ENCODE assay signal across 8 cellular contexts in the genomic region with DNA sequence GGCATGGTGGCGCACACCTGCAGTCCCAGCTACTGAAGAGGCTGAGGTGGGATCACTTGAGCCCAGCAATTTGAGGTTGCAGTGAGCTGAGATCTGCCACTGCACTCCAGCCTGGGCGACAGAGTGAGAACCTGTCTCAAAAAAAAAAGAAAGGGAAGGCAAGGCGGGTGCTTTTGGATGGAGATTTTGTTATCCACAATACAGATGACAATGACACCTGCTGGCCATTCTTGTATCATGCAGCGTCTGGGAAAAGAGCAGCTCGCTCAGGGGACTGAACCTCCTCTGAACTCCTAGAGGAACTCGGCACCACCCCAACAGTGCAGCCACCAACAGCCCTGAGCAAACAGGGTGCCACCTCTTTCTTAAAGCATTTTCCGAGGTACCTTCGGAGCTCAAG. TPM values are rescaled to one million over a fixed set of nuclear protein-coding genes. Genes with fewer than 3 reads are reported as not detected.
DNase-seq lines count a peak whose midpoint lies in the region; ATAC-seq and TF ChIP-seq lines count a peak whose summit lies in the region.

No MANE protein-coding gene starts in this region.

- ATAC-seq in upper lobe of right lung, result peak; percentile 80
- ATAC-seq in GM21390 (IDR thresholded peaks at IDR 0.05; ENCODE audit: unreplicated experiment), result no peak

- in situ Hi-C loops in astrocyte of the cerebellum (cut with HindIII; ENCODE audit: low sequenced_read_pairs), result no loop called here

- peak; percentile 9 for DNase-seq in stimulated activated CD4-positive, alpha-beta T cell treated with anti-CD3 and anti-CD28 coated beads, Interleukin-12 subunit alpha, Interleukin-12 subunit beta, amount 100 ng/mL, for 4 hours
- no peak for DNase-seq in stimulated activated CD4-positive, alpha-beta T cell treated with anti-CD3 and anti-CD28 coated beads, Interleukin-2, amount 100 ng/mL, for 48 hours
- DNase-seq in NCI-H2171 (lab: John Stamatoyannopoulos, UW), result peak; percentile 37
- DNase-seq in astrocyte of the cerebellum (ENCODE audit: low read depth), result no peak
- peak; percentile 20 for DNase-seq in kidney glomerular epithelial cell (lab: John Stamatoyannopoulos, UW)
- DNase-seq in upper lobe of right lung, result no peak
- DNase-seq in 8988T, result no peak

- H3K36me3 ChIP-seq in upper lobe of right lung, result peaks cover 19% of the 10 kb centered on the region

- no peaks in the 10 kb centered on the region for H3K27me3 ChIP-seq in upper lobe of right lung

- intact Hi-C loops in upper lobe of right lung (cut with DNase I), result no loop called here

- H3K4me3 ChIP-seq in astrocyte of the cerebellum (ENCODE audit: low read depth, low read length) (no peak overlapping the region), upper lobe of right lung (no peak overlapping the region)

- H3K4me1 ChIP-seq in upper lobe of right lung, result no peaks in the 10 kb centered on the region

- no peak overlapping the region for H3K27ac ChIP-seq in upper lobe of right lung

- H3K9me3 ChIP-seq in upper lobe of right lung, result no peaks in the 10 kb centered on the region

- TF ChIP-seq CTCF in astrocyte of the cerebellum (IDR thresholded peaks at IDR 0.05; ENCODE audit: low read depth, low read length, missing control alignments), result peak; percentile 71
- TF ChIP-seq CTCF in upper lobe of right lung (IDR thresholded peaks at IDR 0.05), result peak; percentile 69

RNA-seq across cellular contexts. Expression of a gene that starts 22.8 kb away (rescaled TPM):
- 8.1 TPM for total RNA-seq in upper lobe of right lung

RNA-seq across cellular contexts. Expression of a gene that starts 23.1 kb away (rescaled TPM):
- 137 TPM for total RNA-seq in upper lobe of right lung

RNA-seq across cellular contexts. Expression of a gene that starts 25.8 kb away (rescaled TPM):
- 50.9 TPM for total RNA-seq in upper lobe of right lung

Comparison
In these comparisons a context has a peak if more than half of its experiments do, and no peak if none do; other contexts are left out.
1. DNase-seq: peak in stimulated activated CD4-positive, alpha-beta T cell treated with anti-CD3 and anti-CD28 coated beads, Interleukin-12 subunit alpha, Interleukin-12 subunit beta, amount 100 ng/mL, for 4 hours (single experiment), NCI-H2171 (single experiment) and kidney glomerular epithelial cell (single experiment); none in stimulated activated CD4-positive, alpha-beta T cell treated with anti-CD3 and anti-CD28 coated beads, Interleukin-2, amount 100 ng/mL, for 48 hours (0 of 2), astrocyte of the cerebellum (single experiment), upper lobe of right lung (single experiment) and 8988T (single experiment).